10 cellular contexts compared by ENCODE assay signal in genomic region chr15:71781179-71781964, GRCh38.
A peak's percentile ranks its signal among the peaks of the same experiment; 100 is the strongest.
DNase-seq lines count a peak whose midpoint lies in the region; ATAC-seq and TF ChIP-seq lines count a peak whose summit lies in the region.
"Had no signal": no experiment of that assay in that cellular context is flagged by ENCODE, and none has a peak within 500 bp of the region (broad histone marks: within the 10 kb centered on the region; RNA-seq: fewer than 3 reads in every experiment).

No MANE protein-coding gene starts in this region.

- DNase-seq in AG10803 (ENCODE audit: low read depth) (peak; percentile 38), fibroblast of mammary gland (ENCODE audit: low read depth) (peak; percentile 22), NCI-H2107 treated with DMSO at 0.1 percent for 48 hours (lab: John Stamatoyannopoulos, UW; ENCODE audit: unreplicated experiment) (no peak), NCI-H1105 treated with DMSO at 0.1 percent for 48 hours (lab: John Stamatoyannopoulos, UW) (no peak), DMS153 treated with DMSO at 0.1 percent for 48 hours (lab: John Stamatoyannopoulos, UW; ENCODE audit: unreplicated experiment) (no peak)
- DNase-seq: NCI-H226 had no signal

- TF ChIP-seq CTCF in AG10803 (conservative IDR thresholded peaks at IDR 0.05; ENCODE audit: low read length), result no peak
- TF ChIP-seq CTCF in KMS-11 (conservative IDR thresholded peaks at IDR 0.05; ENCODE audit: low read depth, low read length), result no peak
- no peak for TF ChIP-seq CTCF in fibroblast of mammary gland (conservative IDR thresholded peaks at IDR 0.05; ENCODE audit: control insufficient read depth, insufficient read depth, low read depth, low read length)

- H3K9ac ChIP-seq in KMS-11, result no peak overlapping the region

- H2AFZ ChIP-seq in KMS-11 (ENCODE audit: low read depth), result 0 out of 2 replicates have a peak overlapping the region, but pooled peaks have one; percentile 1

- H4K20me1 ChIP-seq in KMS-11 (ENCODE audit: insufficient read depth), result no peaks in the 10 kb centered on the region

- no peaks in the 10 kb centered on the region for H3K79me2 ChIP-seq in KMS-11 (ENCODE audit: insufficient read depth, low read depth)

- no peak overlapping the region for H3K4me3 ChIP-seq in AG10803 (ENCODE audit: low read length)
- H3K4me3 ChIP-seq in KMS-11 (IDR thresholded peaks at IDR 0.05; ENCODE audit: insufficient read depth, low read depth, low read length), result no peak overlapping the region
- H3K4me3 ChIP-seq in fibroblast of mammary gland (ENCODE audit: control insufficient read depth, low read depth, low read length), result no peak overlapping the region
- H3K4me3 ChIP-seq: upper lobe of left lung had no signal

- no peak overlapping the region for H3K27ac ChIP-seq in KMS-11

- H3K27me3 ChIP-seq in KMS-11 (ENCODE audit: insufficient read depth, low read depth), result no peaks in the 10 kb centered on the region
- H3K27me3 ChIP-seq: upper lobe of left lung had no signal

- peak; percentile 54 for ATAC-seq in GM19043 (IDR thresholded peaks at IDR 0.05; ENCODE audit: low read depth, unreplicated experiment)
- no peak for ATAC-seq in GM18511 (IDR thresholded peaks at IDR 0.05; ENCODE audit: unreplicated experiment)

- H3K4me1 ChIP-seq in KMS-11 (ENCODE audit: low read depth, poor library complexity, severe bottlenecking), result peaks cover 4% of the 10 kb centered on the region

- no peak overlapping the region for H3K4me2 ChIP-seq in KMS-11

- H3K36me3 ChIP-seq in KMS-11 (ENCODE audit: insufficient read depth), result no peaks in the 10 kb centered on the region
- H3K36me3 ChIP-seq: upper lobe of left lung had no signal

Comparison
In these comparisons a context has a peak if more than half of its experiments do, and no peak if none do; other contexts are left out.
1. DNase-seq: peak in AG10803 (single experiment) and fibroblast of mammary gland (single experiment); none in NCI-H2107 treated with DMSO at 0.1 percent for 48 hours (single experiment), NCI-H1105 treated with DMSO at 0.1 percent for 48 hours (single experiment) and DMS153 treated with DMSO at 0.1 percent for 48 hours (single experiment).